In genomic region chr3:98589331-98589870, GRCh38 we compare ENCODE assay signal across 1 cellular context.
A peak's percentile ranks its signal among the peaks of the same experiment; 100 is the strongest.
TF ChIP-seq lines count a peak whose summit lies in the region.

No MANE protein-coding gene starts in this region.

TF ChIP-seq in K562, 482 proteins besides CTCF, POLR2A, EP300 and RAD21:
- TF ChIP-seq MNT (conservative IDR thresholded peaks at IDR 0.05), result 0 out of 4 replicates have a peak, but pooled peaks of 1 of the 2 experiments have one; percentile 23
- no peak for TF ChIP-seq FOSL1 (tag; conservative IDR thresholded peaks at IDR 0.05)
TF ChIP-seq in K562: peak in this region for 1.
